Comparison of ENCODE assay signal across 13 cellular contexts in the genomic region with DNA sequence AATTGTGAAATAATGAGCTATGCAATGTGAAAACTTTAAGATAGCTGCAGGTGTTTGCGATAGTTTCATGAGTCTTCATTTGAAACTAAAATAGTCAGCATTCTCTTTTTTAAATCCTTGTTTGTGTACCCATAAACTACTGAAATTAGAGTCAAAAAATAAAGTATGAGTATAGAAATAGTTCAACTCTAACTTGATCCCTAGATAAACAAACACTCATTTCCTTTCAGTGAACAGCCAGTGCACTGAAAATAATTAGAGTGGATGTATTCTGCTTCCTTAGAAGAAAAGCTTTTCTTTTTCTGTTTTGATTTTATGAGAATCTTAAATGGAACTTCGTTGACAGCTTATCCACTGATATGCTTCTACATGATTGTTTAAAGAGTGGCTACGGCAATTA.
DNase-seq lines count a peak whose midpoint lies in the region; ATAC-seq and TF ChIP-seq lines count a peak whose summit lies in the region.
"Had no signal": no experiment of that assay in that cellular context is flagged by ENCODE, and none has a peak within 500 bp of the region (broad histone marks: within the 10 kb centered on the region; RNA-seq: fewer than 3 reads in every experiment).

No MANE protein-coding gene starts in this region.

- POLR2A ChIA-PET in SK-N-SH (lab: Yijun Ruan, JAX) = no interaction called here

- H3K27me3 ChIP-seq in SK-N-SH (ENCODE audit: insufficient read depth) = no peaks in the 10 kb centered on the region
- no peaks in the 10 kb centered on the region for H3K27me3 ChIP-seq in MM.1S (replicated peaks; ENCODE audit: insufficient read depth, low read length)

- 67% methylated on average over 3 of the region's 3 CpGs for WGBS in SK-N-SH (ENCODE audit: low lambda C conversion rate)

- DNase-seq in SK-N-SH (no peak), MM.1S (peak; percentile 93), choroid plexus epithelial cell (ENCODE audit: low read depth) (peak; percentile 11), coronary artery (ENCODE audit: low spot score) (no peak)
- no peak for DNase-seq in activated CD4-positive, alpha-beta T cell treated with anti-CD3 and anti-CD28 coated beads, Interleukin-2, amount 50 U/mL, for 48 hours
- DNase-seq: AML-193; Calu3; CD8-positive, alpha-beta T cell had no signal

- TF ChIP-seq CTCF in SK-N-SH (IDR thresholded peaks at IDR 0.05) (no peak), MM.1S (IDR thresholded peaks at IDR 0.05; ENCODE audit: low read length) (no peak), choroid plexus epithelial cell (conservative IDR thresholded peaks at IDR 0.05; ENCODE audit: low read depth, low read length) (no peak), coronary artery (IDR thresholded peaks at IDR 0.05) (no peak)

- H3K9me3 ChIP-seq in SK-N-SH (no peaks in the 10 kb centered on the region), MM.1S (replicated peaks; ENCODE audit: insufficient read depth, low read length) (no peaks in the 10 kb centered on the region)
- H3K9me3 ChIP-seq: A549, HAP-1 had no signal

- H3K4me3 ChIP-seq in SK-N-SH (ENCODE audit: low read depth in 2 of 2, low read length in 1 of 2) = no peak overlapping the region
- H3K4me3 ChIP-seq in MM.1S (ENCODE audit: low read length) = peak overlapping the region; percentile 21; the same call in 1 of the 2 replicates
- no peak overlapping the region for H3K4me3 ChIP-seq in choroid plexus epithelial cell (ENCODE audit: low read depth, low read length)
- H3K4me3 ChIP-seq in coronary artery = no peak overlapping the region
- H3K4me3 ChIP-seq: A549, HAP-1 had no signal

- TF ChIP-seq EP300 in SK-N-SH (IDR thresholded peaks at IDR 0.05; ENCODE audit: borderline replicate concordance in 1 of 2, low read depth in 1 of 2, low read length in 1 of 2) = no peak

- H3K36me3 ChIP-seq in SK-N-SH (replicated peaks in 1 of 2; ENCODE audit: control insufficient read depth in 1 of 2, insufficient read depth in 2 of 2, low read length in 1 of 2) (no peaks in the 10 kb centered on the region), MM.1S (replicated peaks; ENCODE audit: insufficient read depth, low read length) (no peaks in the 10 kb centered on the region)
- H3K36me3 ChIP-seq: HAP-1 had no signal

- CTCF ChIA-PET in SK-N-SH (lab: Yijun Ruan, JAX) = interaction anchor here (1.0 kb wide), 1 partner anchor 1222 kb away, joined by 3 read pairs; no protein-coding TSS in a partner anchor

- H3K27ac ChIP-seq in SK-N-SH (ENCODE audit: low read depth in 2 of 2, low read length in 1 of 2) = no peak overlapping the region
- H3K27ac ChIP-seq in MM.1S (ENCODE audit: low read length) = peak overlapping the region; percentile 98
- no peak overlapping the region for H3K27ac ChIP-seq in coronary artery
- H3K27ac ChIP-seq: 22Rv1, A549 had no signal

- no peak overlapping the region for H3K9ac ChIP-seq in SK-N-SH
- peak overlapping the region; percentile 54 for H3K9ac ChIP-seq in MM.1S (ENCODE audit: low read length)

- H2AFZ ChIP-seq in SK-N-SH (ENCODE audit: low read depth) = no peak overlapping the region
- peak overlapping the region; percentile 10; the same call in 1 of the 2 replicates for H2AFZ ChIP-seq in MM.1S (ENCODE audit: low read length)

- H3F3A ChIP-seq in SK-N-SH (replicated peaks; ENCODE audit: insufficient read depth) (no peaks in the 10 kb centered on the region), MM.1S (ENCODE audit: insufficient read depth, low read length) (peaks cover 26% of the 10 kb centered on the region)

- H3K4me1 ChIP-seq in SK-N-SH (ENCODE audit: control insufficient read depth in 1 of 2, insufficient read depth in 2 of 2, low read depth in 1 of 2, low read length in 1 of 2) (peaks cover 0 to 11% of the 10 kb centered on the region in 2 experiments; a peak in 1 of 4 replicates), MM.1S (ENCODE audit: low read length) (peaks cover 38% of the 10 kb centered on the region)
- H3K4me1 ChIP-seq: A549, HAP-1 had no signal

- ATAC-seq in SK-N-SH treated with all-trans-retinoic acid at 6 μM for 48 hours = no peak
- no peak for ATAC-seq in GM21576 (IDR thresholded peaks at IDR 0.05; ENCODE audit: unreplicated experiment)
- ATAC-seq: A549; CD8-positive, alpha-beta T cell had no signal

- no peak for TF ChIP-seq RAD21 in SK-N-SH (IDR thresholded peaks at IDR 0.05; ENCODE audit: low read length)

- H3K4me2 ChIP-seq in SK-N-SH (peak overlapping the region; percentile 42; the same call in 1 of the 2 replicates), MM.1S (ENCODE audit: low read depth, low read length) (peak overlapping the region; percentile 86)
- H3K4me2 ChIP-seq: A549 had no signal

- H4K20me1 ChIP-seq in SK-N-SH (ENCODE audit: insufficient read depth) (no peaks in the 10 kb centered on the region), MM.1S (ENCODE audit: insufficient read depth, low read length) (no peaks in the 10 kb centered on the region)

- H3K79me2 ChIP-seq in SK-N-SH (ENCODE audit: insufficient read depth) (no peaks in the 10 kb centered on the region), MM.1S (ENCODE audit: low read length) (no peaks in the 10 kb centered on the region)

- H3K9me2 ChIP-seq in SK-N-SH (no peaks in the 10 kb centered on the region), MM.1S (replicated peaks; ENCODE audit: insufficient read depth, low read length) (no peaks in the 10 kb centered on the region)

TF ChIP-seq in SK-N-SH, 30 proteins besides CTCF, POLR2A, EP300 and RAD21:
- TF ChIP-seq, protein P1, sequence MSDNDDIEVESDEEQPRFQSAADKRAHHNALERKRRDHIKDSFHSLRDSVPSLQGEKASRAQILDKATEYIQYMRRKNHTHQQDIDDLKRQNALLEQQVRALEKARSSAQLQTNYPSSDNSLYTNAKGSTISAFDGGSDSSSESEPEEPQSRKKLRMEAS (IDR thresholded peaks at IDR 0.05; ENCODE audit: low read depth) = no peak
- TF ChIP-seq NFIC (IDR thresholded peaks at IDR 0.05; ENCODE audit: borderline replicate concordance) = no peak
- no peak for TF ChIP-seq TEAD4 (IDR thresholded peaks at IDR 0.05; ENCODE audit: borderline replicate concordance, insufficient read depth)
- TF ChIP-seq TCF12 (IDR thresholded peaks at IDR 0.05) = no peak
- no peak for TF ChIP-seq ELF1 (IDR thresholded peaks at IDR 0.05)
- no peak for TF ChIP-seq FOSL2 (IDR thresholded peaks at IDR 0.05; ENCODE audit: borderline replicate concordance, low read depth)
- TF ChIP-seq JUND (IDR thresholded peaks at IDR 0.05) = no peak
- no peak for TF ChIP-seq POLR2AphosphoS5 (IDR thresholded peaks at IDR 0.05; ENCODE audit: low read depth, low read length)
- no peak for TF ChIP-seq RCOR1 (IDR thresholded peaks at IDR 0.05; ENCODE audit: low read length)
- TF ChIP-seq EZH2phosphoT487 (IDR thresholded peaks at IDR 0.05; ENCODE audit: borderline replicate concordance, low read depth) = no peak
- TF ChIP-seq RFX5 (IDR thresholded peaks at IDR 0.05; ENCODE audit: low read length) = no peak
- TF ChIP-seq GABPA (IDR thresholded peaks at IDR 0.05; ENCODE audit: low read depth) = no peak
- no peak for TF ChIP-seq IRF3 (IDR thresholded peaks at IDR 0.05; ENCODE audit: low read depth, low read length)

TF ChIP-seq in SK-N-SH treated with all-trans-retinoic acid at 6 μM for 48 hours, 23 proteins besides CTCF, POLR2A, EP300 and RAD21 (continues in another document):
- no peak for TF ChIP-seq ZFP3 (CRISPR knock-in tag; IDR thresholded peaks at IDR 0.05)
- TF ChIP-seq GLIS3 (CRISPR knock-in tag; IDR thresholded peaks at IDR 0.05) = no peak
- TF ChIP-seq POU6F1 (CRISPR knock-in tag; IDR thresholded peaks at IDR 0.05; ENCODE audit: borderline replicate concordance, low read depth) = no peak
- TF ChIP-seq OSR1 (CRISPR knock-in tag; IDR thresholded peaks at IDR 0.05) = no peak
- TF ChIP-seq ISL1 (CRISPR knock-in tag; IDR thresholded peaks at IDR 0.05) = no peak
- TF ChIP-seq ZFP30 (CRISPR knock-in tag; IDR thresholded peaks at IDR 0.05) = no peak
- TF ChIP-seq, protein P2, sequence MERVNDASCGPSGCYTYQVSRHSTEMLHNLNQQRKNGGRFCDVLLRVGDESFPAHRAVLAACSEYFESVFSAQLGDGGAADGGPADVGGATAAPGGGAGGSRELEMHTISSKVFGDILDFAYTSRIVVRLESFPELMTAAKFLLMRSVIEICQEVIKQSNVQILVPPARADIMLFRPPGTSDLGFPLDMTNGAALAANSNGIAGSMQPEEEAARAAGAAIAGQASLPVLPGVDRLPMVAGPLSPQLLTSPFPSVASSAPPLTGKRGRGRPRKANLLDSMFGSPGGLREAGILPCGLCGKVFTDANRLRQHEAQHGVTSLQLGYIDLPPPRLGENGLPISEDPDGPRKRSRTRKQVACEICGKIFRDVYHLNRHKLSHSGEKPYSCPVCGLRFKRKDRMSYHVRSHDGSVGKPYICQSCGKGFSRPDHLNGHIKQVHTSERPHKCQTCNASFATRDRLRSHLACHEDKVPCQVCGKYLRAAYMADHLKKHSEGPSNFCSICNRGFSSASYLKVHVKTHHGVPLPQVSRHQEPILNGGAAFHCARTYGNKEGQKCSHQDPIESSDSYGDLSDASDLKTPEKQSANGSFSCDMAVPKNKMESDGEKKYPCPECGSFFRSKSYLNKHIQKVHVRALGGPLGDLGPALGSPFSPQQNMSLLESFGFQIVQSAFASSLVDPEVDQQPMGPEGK (CRISPR knock-in tag; IDR thresholded peaks at IDR 0.05; ENCODE audit: borderline replicate concordance) = no peak
- no peak for TF ChIP-seq CSDC2 (CRISPR knock-in tag; IDR thresholded peaks at IDR 0.05)
- TF ChIP-seq ZNF8 (CRISPR knock-in tag; IDR thresholded peaks at IDR 0.05) = no peak
- TF ChIP-seq PPARA (CRISPR knock-in tag; IDR thresholded peaks at IDR 0.05; ENCODE audit: borderline replicate concordance) = no peak

Comparison
In these comparisons a context has a peak if more than half of its experiments do, and no peak if none do; other contexts are left out.
1. DNase-seq: peak in MM.1S (single experiment) and choroid plexus epithelial cell (single experiment); none in SK-N-SH (single experiment), activated CD4-positive, alpha-beta T cell treated with anti-CD3 and anti-CD28 coated beads, Interleukin-2, amount 50 U/mL, for 48 hours (0 of 2) and coronary artery (single experiment).